Comparison of ENCODE assay signal across 9 cellular contexts in genomic region chr5:95761771-95762680, GRCh38. TPM values are rescaled to one million over a fixed set of nuclear protein-coding genes. Genes with fewer than 3 reads are reported as not detected.
DNase-seq lines count a peak whose midpoint lies in the region; ATAC-seq and TF ChIP-seq lines count a peak whose summit lies in the region.
"Had no signal": no experiment of that assay in that cellular context is flagged by ENCODE, and none has a peak within 500 bp of the region (broad histone marks: within the 10 kb centered on the region; RNA-seq: fewer than 3 reads in every experiment).

No MANE protein-coding gene starts in this region.

- H3K27me3 Mint-ChIP-seq in T-cell, result no peaks in the 10 kb centered on the region
- no peaks in the 10 kb centered on the region for H3K27me3 Mint-ChIP-seq in Caco-2 (ENCODE audit: insufficient read depth, unreplicated experiment)
- H3K27me3 Mint-ChIP-seq: brain had no signal

- H3K27ac ChIP-seq in AG04450 (ENCODE audit: low read depth, low read length), result peak overlapping the region; percentile 77

- H3K4me3 Mint-ChIP-seq in T-cell (no peak overlapping the region), Caco-2 (ENCODE audit: unreplicated experiment) (no peak overlapping the region)
- H3K4me3 Mint-ChIP-seq: brain had no signal

- no peak for ATAC-seq in T-cell (replicated peaks in 1 of 4)

- H3K9me3 Mint-ChIP-seq in T-cell (no peaks in the 10 kb centered on the region), Caco-2 (ENCODE audit: unreplicated experiment) (no peaks in the 10 kb centered on the region)
- H3K9me3 Mint-ChIP-seq: brain had no signal

- TF ChIP-seq CTCF in AG04450 (IDR thresholded peaks at IDR 0.05; ENCODE audit: low read depth, low read length) (no peak), kidney epithelial cell (IDR thresholded peaks at IDR 0.05; ENCODE audit: insufficient read depth, low read length, poor library complexity, severe bottlenecking) (no peak), Caco-2 (IDR thresholded peaks at IDR 0.05; ENCODE audit: insufficient read depth in 1 of 2, low read depth in 1 of 2, low read length in 1 of 2, severe bottlenecking in 1 of 2, unreplicated experiment in 1 of 2) (no peak)

- H3K27ac Mint-ChIP-seq in T-cell (peak overlapping the region; percentile 35 to 71), Caco-2 (ENCODE audit: unreplicated experiment) (no peak overlapping the region)

- DNase-seq in AG04450 (ENCODE audit: low read depth, low spot score) (peak; percentile 68), H4 (ENCODE audit: low spot score) (peak; percentile 45), T-cell (no peak), kidney epithelial cell (ENCODE audit: low read depth) (peak; percentile 65), NOMO-1 treated with dmso at 0.1 percent for 144 hours (lab: John Stamatoyannopoulos, UW; ENCODE audit: unreplicated experiment) (no peak), NCI-H748 treated with DMSO at 0.1 percent for 48 hours (lab: John Stamatoyannopoulos, UW) (no peak), Caco-2 (no peak), DMS 273 (lab: John Stamatoyannopoulos, UW; ENCODE audit: unreplicated experiment) (no peak)

- intact Hi-C loops in Caco-2 (cut with micrococcal nuclease; ENCODE audit: unreplicated experiment), result no loop called here

- H3K27me3 ChIP-seq in AG04450 (ENCODE audit: control insufficient read depth, insufficient read depth, low read length) (no peaks in the 10 kb centered on the region), kidney epithelial cell (ENCODE audit: control insufficient read depth, insufficient read depth, low read length) (no peaks in the 10 kb centered on the region), Caco-2 (replicated peaks; ENCODE audit: control insufficient read depth, insufficient read depth, low read length) (no peaks in the 10 kb centered on the region)

- no TSS peak for BruUV-seq in Caco-2 (replicated peaks; lab: Mats Ljungman, UMichigan)

- CTCF ChIA-PET in AG04450 (lab: Charles Lee), result interaction anchor here (1.0 to 2.1 kb wide), 2 partner anchors 19 to 98 kb away, joined by 7 to 12 read pairs; no protein-coding TSS in a partner anchor
- CTCF ChIA-PET in T-cell (lab: Charles Lee), result interaction anchor here (0.5 to 2.0 kb wide), 4 partner anchors 19 to 98 kb away, joined by 3 to 5 read pairs (median 3); partner anchors contain the start of gene GLRX (in 1 of the 2)
- CTCF ChIA-PET in Caco-2 (lab: Charles Lee), result no interaction called here

- no peaks in the 10 kb centered on the region for H3K36me3 ChIP-seq in kidney epithelial cell (ENCODE audit: control insufficient read depth, insufficient read depth, low read length)
- no peaks in the 10 kb centered on the region; the same call in 1 of the 2 replicates for H3K36me3 ChIP-seq in Caco-2 (ENCODE audit: control insufficient read depth, insufficient read depth, low read length)

- H3K36me3 Mint-ChIP-seq in T-cell (no peaks in the 10 kb centered on the region), Caco-2 (ENCODE audit: insufficient read depth, unreplicated experiment) (peaks cover 32% of the 10 kb centered on the region)

- peaks cover 30 to 35% (median 34%) of the 10 kb centered on the region in 3 donors for H3K4me1 Mint-ChIP-seq in T-cell
- H3K4me1 Mint-ChIP-seq in Caco-2 (ENCODE audit: low read depth, unreplicated experiment), result peaks cover 14% of the 10 kb centered on the region

- H3K9me3 ChIP-seq in AG04450 (ENCODE audit: control insufficient read depth, insufficient read depth, low read length), result no peaks in the 10 kb centered on the region
- no peaks in the 10 kb centered on the region for H3K9me3 ChIP-seq in Caco-2

- POLR2A ChIA-PET in AG04450 (lab: Yijun Ruan, JAX) (interaction anchor here (1.2 to 1.9 kb wide), 5 partner anchors 20 to 93 kb away, joined by 3 to 18 read pairs (median 5); partner anchors contain the start of genes GLRX and RHOBTB3), T-cell (lab: Charles Lee) (no interaction called here), Caco-2 (lab: Charles Lee) (no interaction called here)

- H3K4me1 ChIP-seq in Caco-2, result peaks cover 30% of the 10 kb centered on the region

- H3K4me3 ChIP-seq in AG04450 (ENCODE audit: low read depth, low read length), result no peak overlapping the region
- no peak overlapping the region for H3K4me3 ChIP-seq in kidney epithelial cell (ENCODE audit: low read depth, low read length)
- H3K4me3 ChIP-seq in Caco-2 (ENCODE audit: low read depth, low read length), result no peak overlapping the region

RNA-seq across cellular contexts. Expression of gene RHOBTB3, which starts 30.9 kb away (rescaled TPM):
- polyA plus RNA-seq in AG04450 (2011; rRNA removed), result 303 and 360 TPM in 2 replicates
- 690 and 767 TPM in 2 replicates for polyA minus RNA-seq in AG04450 (2011; rRNA and poly(A)+ RNA removed)
- total RNA-seq in H4 (2014; rRNA removed; shearing (Covaris generic)), result 105 and 134 TPM in 2 replicates
- total RNA-seq in T-cell, result 1 to 10 TPM; 2.6 to 4.8 (median 3.6) TPM
- total RNA-seq in kidney epithelial cell, result 68.4 and 93.5 TPM in 2 replicates
- total RNA-seq in Caco-2 (2022), result 85.6 and 88.5 TPM in 2 replicates

Comparison
In these comparisons a context has a peak if more than half of its experiments do, and no peak if none do; other contexts are left out.
1. DNase-seq: peak in AG04450 (single experiment), H4 (single experiment) and kidney epithelial cell (single experiment); none in T-cell (0 of 34), NOMO-1 treated with dmso at 0.1 percent for 144 hours (single experiment), NCI-H748 treated with DMSO at 0.1 percent for 48 hours (single experiment), Caco-2 (0 of 2) and DMS 273 (single experiment).
2. RNA of gene RHOBTB3, which starts 30.9 kb away (total RNA-seq): 105 to 134 TPM in H4, 68.4 to 93.5 TPM in kidney epithelial cell and 85.6 to 88.5 TPM in Caco-2; 2.6 to 4.8 TPM in T-cell; every median in the first group is over 10 times any median in the second.